1 cellular context compared by ENCODE assay signal in genomic region chr22:43482310-43482625, GRCh38.
TF ChIP-seq lines count a peak whose summit lies in the region.

No MANE protein-coding gene starts in this region.

TF ChIP-seq in GM23338, 12 proteins besides CTCF, POLR2A, EP300 and RAD21 (continued from another document):
- TF ChIP-seq ZNF462 (CRISPR knock-in tag; IDR thresholded peaks at IDR 0.05) = no peak
- TF ChIP-seq ETS1 (IDR thresholded peaks at IDR 0.05) = no peak
- no peak for TF ChIP-seq STAT1 (IDR thresholded peaks at IDR 0.05; ENCODE audit: unreplicated experiment)
- no peak for TF ChIP-seq EZH2phosphoT487 (IDR thresholded peaks at IDR 0.05; ENCODE audit: unreplicated experiment)
- no peak for TF ChIP-seq REST (IDR thresholded peaks at IDR 0.05; ENCODE audit: unreplicated experiment)
- TF ChIP-seq POLR2AphosphoS5 (IDR thresholded peaks at IDR 0.05; ENCODE audit: low read depth) = no peak
- no peak for TF ChIP-seq CREB1 (CRISPR knock-in tag; IDR thresholded peaks at IDR 0.05; ENCODE audit: low read depth)
- no peak for TF ChIP-seq JUNB (IDR thresholded peaks at IDR 0.05; ENCODE audit: unreplicated experiment)
- no peak for TF ChIP-seq ZNF331 (CRISPR knock-in tag; IDR thresholded peaks at IDR 0.05; ENCODE audit: low read depth)
